25 cellular contexts compared by ENCODE assay signal in genomic region chr3:168506589-168506988, GRCh38.
DNase-seq lines count a peak whose midpoint lies in the region; ATAC-seq, FAIRE-seq and TF ChIP-seq lines count a peak whose summit lies in the region.
"Had no signal": no experiment of that assay in that cellular context is flagged by ENCODE, and none has a peak within 500 bp of the region (broad histone marks: within the 10 kb centered on the region; RNA-seq: fewer than 3 reads in every experiment).

No MANE protein-coding gene starts in this region.

- WGBS in HepG2 (ENCODE audit: low lambda C conversion rate), result 0% methylated on average over 1 of the region's 1 CpG
- WGBS in right lobe of liver (ENCODE audit: insufficient coverage, low coverage, low lambda C conversion rate, missing lambda C conversion rate), result 13% methylated on average over 1 of the region's 1 CpG
- WGBS in K562 (ENCODE audit: insufficient coverage, low coverage, missing lambda C conversion rate), result no CpG with 5 or more reads among the region's 1 CpG
- WGBS in pancreas, 2 donors, result 48 to 52% methylated on average over 1 of the region's 1 CpG

- H3K27ac ChIP-seq in HepG2 (ENCODE audit: extremely low read length, insufficient read depth, low read length) (no peak overlapping the region), right lobe of liver (no peak overlapping the region), K562 (ENCODE audit: extremely low read depth, low read depth, low read length) (no peak overlapping the region), pancreas (no peak overlapping the region)
- H3K27ac ChIP-seq: BLaER1 had no signal

- no peaks in the 10 kb centered on the region for H3K27me3 Mint-ChIP-seq in mesothelial cell of epicardium (ENCODE audit: low read depth)
- H3K27me3 Mint-ChIP-seq: CD4-positive, alpha-beta memory T cell; CD4-positive, CD25-positive, alpha-beta regulatory T cell; CD8-positive, alpha-beta memory T cell had no signal

- no peak for DNase-seq in HepG2 (ENCODE audit: low spot score)
- no peak for DNase-seq in right lobe of liver
- no peak for DNase-seq in K562 (ENCODE audit: extremely low read depth in 1 of 4, low spot score in 3 of 4)
- no peak for DNase-seq in mesothelial cell of epicardium (ENCODE audit: low spot score in 2 of 2, unreplicated experiment in 2 of 2)
- no peak for DNase-seq in pancreas
- DNase-seq in GF-D8 (lab: John Stamatoyannopoulos, UW), result no peak
- no peak for DNase-seq in pons (ENCODE audit: low spot score)
- DNase-seq: 8988T; ACHN; BE2C; C1 segment of cervical spinal cord; Calu3; CD4-positive, alpha-beta memory T cell; CD4-positive, CD25-positive, alpha-beta regulatory T cell; CD8-positive, alpha-beta memory T cell; COR-L47; DMS79 treated with DMSO at 0.1 percent for 48 hours had no signal

- BruUV-seq in HepG2 (replicated peaks; lab: Mats Ljungman, UMichigan) (no TSS peak), K562 (replicated peaks; lab: Mats Ljungman, UMichigan) (no TSS peak)

- POLR2A ChIA-PET in HepG2 (lab: Yijun Ruan, JAX) (no interaction called here), K562 (lab: Yijun Ruan, JAX) (no interaction called here)

- FAIRE-seq in HepG2 (lab: Jason Lieb, UNC) (no peak), K562 (lab: Jason Lieb, UNC) (no peak), pancreas (lab: Jason Lieb, UNC) (no peak)
- FAIRE-seq: A204.1, D721Med, G401.6, GM12878, GM12892, GM18507 had no signal

- ATAC-seq in HepG2 (no peak), right lobe of liver (no peak), K562 (no peak), pancreas (no peak)
- ATAC-seq: GM12878 had no signal

- peaks cover 10% of the 10 kb centered on the region for H3K36me3 Mint-ChIP-seq in mesothelial cell of epicardium
- H3K36me3 Mint-ChIP-seq: CD14-positive monocyte; CD4-positive, alpha-beta memory T cell; CD4-positive, CD25-positive, alpha-beta regulatory T cell; CD8-positive, alpha-beta memory T cell had no signal

- TF ChIP-seq RAD21 in HepG2 (CRISPR knock-in tag; IDR thresholded peaks at IDR 0.05) (no peak), K562 (CRISPR knock-in tag; conservative IDR thresholded peaks at IDR 0.05 in 1 of 2, IDR thresholded peaks at IDR 0.05 in 1 of 2) (no peak)

- no peak overlapping the region for H2AFZ ChIP-seq in HepG2 (ENCODE audit: low read length)
- H2AFZ ChIP-seq in K562 (ENCODE audit: low read depth, low read length), result no peak overlapping the region

- peaks cover 50% of the 10 kb centered on the region for H3K4me1 Mint-ChIP-seq in mesothelial cell of epicardium
- H3K4me1 Mint-ChIP-seq: CD14-positive monocyte; CD4-positive, alpha-beta memory T cell; CD4-positive, CD25-positive, alpha-beta regulatory T cell; CD8-positive, alpha-beta memory T cell had no signal

- H3K27me3 ChIP-seq in HepG2 (ENCODE audit: control insufficient read depth in 1 of 2, insufficient read depth in 2 of 2, low read length in 2 of 2) (no peaks in the 10 kb centered on the region), right lobe of liver (no peaks in the 10 kb centered on the region), K562 (ENCODE audit: control insufficient read depth in 2 of 2, insufficient read depth in 2 of 2, low read length in 2 of 2) (no peaks in the 10 kb centered on the region), pancreas (peaks cover 0 to 9% (median 0%) of the 10 kb centered on the region in 4 donors)
- H3K27me3 ChIP-seq: BE2C, BLaER1 had no signal

- peaks cover 9% of the 10 kb centered on the region for H3K9me3 Mint-ChIP-seq in mesothelial cell of epicardium
- H3K9me3 Mint-ChIP-seq: CD14-positive monocyte had no signal

- H3K4me2 ChIP-seq in HepG2 (ENCODE audit: low read depth, low read length), result no peak overlapping the region
- H3K4me2 ChIP-seq in K562 (ENCODE audit: insufficient read depth, low read length), result no peak overlapping the region
- H3K4me2 ChIP-seq: BLaER1 had no signal

- no peaks in the 10 kb centered on the region for H3K4me1 ChIP-seq in HepG2 (ENCODE audit: insufficient read depth, low read length)
- H3K4me1 ChIP-seq in right lobe of liver, result no peaks in the 10 kb centered on the region
- no peaks in the 10 kb centered on the region for H3K4me1 ChIP-seq in K562 (replicated peaks in 1 of 2; ENCODE audit: control insufficient read depth in 2 of 2, insufficient read depth in 2 of 2, low read length in 2 of 2)
- H3K4me1 ChIP-seq in pancreas, result no peaks in the 10 kb centered on the region
- H3K4me1 ChIP-seq: BE2C, BLaER1 had no signal

- H3K9me1 ChIP-seq in K562 (ENCODE audit: control insufficient read depth, insufficient read depth, low read length), result no peaks in the 10 kb centered on the region

- no peak overlapping the region for H3K4me3 ChIP-seq in HepG2 (replicated peaks in 1 of 3; ENCODE audit: insufficient read depth in 1 of 3, low read depth in 2 of 3, low read length in 3 of 3)
- no peak overlapping the region for H3K4me3 ChIP-seq in right lobe of liver
- H3K4me3 ChIP-seq in K562, result no peak overlapping the region
- H3K4me3 ChIP-seq in pancreas, result no peak overlapping the region
- H3K4me3 ChIP-seq: BLaER1, GM12878 had no signal

- H3K27ac Mint-ChIP-seq in mesothelial cell of epicardium, result peak overlapping the region; percentile 87
- H3K27ac Mint-ChIP-seq: CD14-positive monocyte; CD4-positive, alpha-beta memory T cell; CD4-positive, CD25-positive, alpha-beta regulatory T cell; CD8-positive, alpha-beta memory T cell had no signal

- TF ChIP-seq POLR2A in HepG2 (IDR thresholded peaks at IDR 0.05; ENCODE audit: insufficient read depth in 1 of 2, low read depth in 2 of 2, low read length in 2 of 2) (no peak), right lobe of liver (IDR thresholded peaks at IDR 0.05) (no peak), K562 (conservative IDR thresholded peaks at IDR 0.05) (no peak)

- H3K9me3 ChIP-seq in HepG2 (ENCODE audit: low read length) (no peaks in the 10 kb centered on the region), right lobe of liver (no peaks in the 10 kb centered on the region), K562 (replicated peaks; ENCODE audit: control insufficient read depth, insufficient read depth, low read depth, low read length) (no peaks in the 10 kb centered on the region), pancreas (no peaks in the 10 kb centered on the region)
- H3K9me3 ChIP-seq: BE2C, BLaER1 had no signal

- H4K20me1 ChIP-seq in HepG2 (ENCODE audit: insufficient read depth, low read length) (no peaks in the 10 kb centered on the region), K562 (replicated peaks; ENCODE audit: control insufficient read depth, insufficient read depth, low read length) (no peaks in the 10 kb centered on the region)
- H4K20me1 ChIP-seq: BLaER1 had no signal

- H3K36me3 ChIP-seq in HepG2 (replicated peaks in 1 of 2; ENCODE audit: control insufficient read depth in 1 of 2, insufficient read depth in 2 of 2, low read length in 2 of 2) (no peaks in the 10 kb centered on the region), right lobe of liver (no peaks in the 10 kb centered on the region), K562 (ENCODE audit: control insufficient read depth, insufficient read depth, low read length) (no peaks in the 10 kb centered on the region), pancreas (no peaks in the 10 kb centered on the region)
- H3K36me3 ChIP-seq: BE2C, BLaER1 had no signal

- CTCF ChIA-PET in HepG2 (lab: Yijun Ruan, JAX; ENCODE audit: low intra/inter-chr PET ratio, low total read pairs), result no interaction called here
- CTCF ChIA-PET in K562 (lab: Yijun Ruan, JAX; ENCODE audit: low intra/inter-chr PET ratio), result no interaction called here

- intact Hi-C loops in HepG2 (cut with micrococcal nuclease; ENCODE audit: unreplicated experiment), result no loop called here
- intact Hi-C loops in right lobe of liver (cut with DNase I), result no loop called here
- intact Hi-C loops in K562 (cut with micrococcal nuclease), result no loop called here
- intact Hi-C loops in pancreas (cut with DNase I), result no loop called here

- H3K4me3 Mint-ChIP-seq in mesothelial cell of epicardium, result no peak overlapping the region
- H3K4me3 Mint-ChIP-seq: CD14-positive monocyte; CD4-positive, alpha-beta memory T cell; CD4-positive, CD25-positive, alpha-beta regulatory T cell; CD8-positive, alpha-beta memory T cell had no signal

- H3K79me2 ChIP-seq in HepG2 (ENCODE audit: insufficient read depth, low read length) (no peaks in the 10 kb centered on the region), K562 (ENCODE audit: control insufficient read depth, insufficient read depth, low read length) (no peaks in the 10 kb centered on the region)

- TF ChIP-seq CTCF in HepG2 (CRISPR knock-in tag; IDR thresholded peaks at IDR 0.05), result no peak
- no peak for TF ChIP-seq CTCF in right lobe of liver (IDR thresholded peaks at IDR 0.05)
- no peak for TF ChIP-seq CTCF in K562 (IDR thresholded peaks at IDR 0.05 in 2 of 3, conservative IDR thresholded peaks at IDR 0.05 in 1 of 3; ENCODE audit: insufficient read depth in 2 of 3, low read depth in 1 of 3, low read length in 3 of 3)
- no peak for TF ChIP-seq CTCF in mesothelial cell of epicardium (IDR thresholded peaks at IDR 0.05; ENCODE audit: unreplicated experiment)
- TF ChIP-seq CTCF in pancreas (IDR thresholded peaks at IDR 0.05), result no peak

- H3K9ac ChIP-seq in HepG2 (ENCODE audit: insufficient read depth, low read depth, low read length), result no peak overlapping the region
- no peak overlapping the region for H3K9ac ChIP-seq in K562 (ENCODE audit: insufficient read depth in 1 of 2, low read depth in 2 of 2, low read length in 2 of 2)
- H3K9ac ChIP-seq: BLaER1 had no signal

- in situ Hi-C loops in HepG2 (cut with HindIII; ENCODE audit: extremely low pct_ligation_motif_present, low pct_unique_long_range_greater_than_20kb), result no loop called here
- in situ Hi-C loops in K562 (cut with MboI), result no loop called here

- TF ChIP-seq EP300 in HepG2 (IDR thresholded peaks at IDR 0.05; ENCODE audit: low read depth in 2 of 2, low read length in 2 of 2), result no peak
- no peak for TF ChIP-seq EP300 in HepG2 (CRISPR knock-in tag; IDR thresholded peaks at IDR 0.05; ENCODE audit: borderline replicate concordance)
- no peak for TF ChIP-seq EP300 in K562 (IDR thresholded peaks at IDR 0.05; ENCODE audit: low read length)

TF ChIP-seq in HepG2, 621 proteins besides CTCF, POLR2A, EP300 and RAD21:
- TF ChIP-seq ZNF124 (CRISPR knock-in tag; IDR thresholded peaks at IDR 0.05), result no peak
- TF ChIP-seq HNRNPK (IDR thresholded peaks at IDR 0.05; ENCODE audit: low read depth, low read length, poor library complexity, severe bottlenecking), result peak; percentile 80

TF ChIP-seq in K562, 482 proteins besides CTCF, POLR2A, EP300 and RAD21 (continues in another document):
- TF ChIP-seq MLLT1 (IDR thresholded peaks at IDR 0.05) (no peak), CBX1 (IDR thresholded peaks at IDR 0.05; ENCODE audit: low read depth) (no peak)

Comparison
In these comparisons a context has a peak if more than half of its experiments do, and no peak if none do; other contexts are left out.
1. Of the 241 proteins assayed by ChIP-seq in both HepG2 and K562: peak only in HepG2: none; only in K562: PCBP2; in both: HNRNPK; in neither: 239.